In genomic region chr6:3260296-3260695, GRCh38 we compare ENCODE assay signal across 1 cellular context.
TF ChIP-seq lines count a peak whose summit lies in the region.

No MANE protein-coding gene starts in this region.

TF ChIP-seq in GM23338, 12 proteins besides CTCF, POLR2A, EP300 and RAD21 (continued from another document):
- TF ChIP-seq ZNF462 (CRISPR knock-in tag; IDR thresholded peaks at IDR 0.05), result no peak
- no peak for TF ChIP-seq POLR2AphosphoS5 (IDR thresholded peaks at IDR 0.05; ENCODE audit: low read depth)
TF ChIP-seq in GM23338: peak in this region for 0.
